Comparison of ENCODE assay signal across 1 cellular context in genomic region chr5:34930870-34931269, GRCh38.
TF ChIP-seq lines count a peak whose summit lies in the region.

No MANE protein-coding gene starts in this region.

TF ChIP-seq in HCT116, 20 proteins besides CTCF, POLR2A, EP300 and RAD21 (continued from another document):
- TF ChIP-seq ZBTB33 (IDR thresholded peaks at IDR 0.05; ENCODE audit: extremely low read depth, insufficient replicate concordance, low read length): no peak
- no peak for TF ChIP-seq CBX3 (IDR thresholded peaks at IDR 0.05; ENCODE audit: low read depth)
- TF ChIP-seq EGR1 (IDR thresholded peaks at IDR 0.05; ENCODE audit: low read depth): no peak
- TF ChIP-seq MAX (IDR thresholded peaks at IDR 0.05): no peak
- TF ChIP-seq POLR2AphosphoS5 (IDR thresholded peaks at IDR 0.05; ENCODE audit: low read depth, low read length): no peak
- TF ChIP-seq ZFX (IDR thresholded peaks at IDR 0.05): no peak
- TF ChIP-seq, protein P1, sequence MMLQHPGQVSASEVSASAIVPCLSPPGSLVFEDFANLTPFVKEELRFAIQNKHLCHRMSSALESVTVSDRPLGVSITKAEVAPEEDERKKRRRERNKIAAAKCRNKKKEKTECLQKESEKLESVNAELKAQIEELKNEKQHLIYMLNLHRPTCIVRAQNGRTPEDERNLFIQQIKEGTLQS (IDR thresholded peaks at IDR 0.05): no peak
- no peak for TF ChIP-seq EZH2 (IDR thresholded peaks at IDR 0.05)
- no peak for TF ChIP-seq SIN3A (IDR thresholded peaks at IDR 0.05; ENCODE audit: low read depth)
- no peak for TF ChIP-seq JUND (IDR thresholded peaks at IDR 0.05)
- TF ChIP-seq FOSL1 (IDR thresholded peaks at IDR 0.05; ENCODE audit: low read depth): no peak
- no peak for TF ChIP-seq ZNF274 (IDR thresholded peaks at IDR 0.05; ENCODE audit: low read depth, low read length)
